Comparison of ENCODE assay signal across 10 cellular contexts in the genomic region with DNA sequence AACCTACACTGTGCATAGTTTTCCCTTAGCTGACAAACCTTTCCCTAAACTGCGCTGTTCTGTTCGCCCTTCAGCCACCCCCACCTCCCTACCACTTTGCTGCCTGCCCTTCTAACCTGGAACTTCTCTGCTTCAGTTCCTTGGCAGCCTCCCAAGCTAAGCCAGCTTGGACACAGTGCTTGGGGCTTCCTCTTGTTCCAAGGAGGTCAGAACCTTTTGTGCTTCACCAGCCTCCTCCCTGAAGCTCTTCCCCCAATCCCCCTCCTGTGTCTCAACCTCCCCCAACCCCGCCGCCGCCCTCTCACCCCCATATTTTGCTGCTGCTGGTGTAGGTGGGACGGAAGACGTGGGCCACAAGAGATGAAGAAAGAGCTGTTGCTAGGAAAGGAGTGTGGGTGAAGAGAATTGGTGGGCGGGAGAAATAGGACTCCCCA. TPM values are rescaled to one million over a fixed set of nuclear protein-coding genes. Genes with fewer than 3 reads are reported as not detected.
A peak's percentile ranks its signal among the peaks of the same experiment; 100 is the strongest.
DNase-seq lines count a peak whose midpoint lies in the region; ATAC-seq, FAIRE-seq and TF ChIP-seq lines count a peak whose summit lies in the region.
"Had no signal": no experiment of that assay in that cellular context is flagged by ENCODE, and none has a peak within 500 bp of the region (broad histone marks: within the 10 kb centered on the region; RNA-seq: fewer than 3 reads in every experiment).

No MANE protein-coding gene starts in this region.

- no peak for TF ChIP-seq POLR2A in breast epithelium (IDR thresholded peaks at IDR 0.05)

- H3K4me2 ChIP-seq in PC-9, result no peak overlapping the region

- CTCF ChIA-PET in GM10248 (lab: Yijun Ruan, JAX) (interaction anchor here (1.2 kb wide), 1 partner anchor 12 kb away, joined by 4 read pairs; no protein-coding TSS in a partner anchor), PC-9 (lab: Charles Lee) (interaction anchor here (0.6 kb wide), 1 partner anchor 161 kb away, joined by 5 read pairs; no protein-coding TSS in a partner anchor)

- no peaks in the 10 kb centered on the region for H3K9me2 ChIP-seq in PC-9 (ENCODE audit: insufficient read depth)

- H3K36me3 ChIP-seq in pancreas, result no peaks in the 10 kb centered on the region
- H3K36me3 ChIP-seq in breast epithelium, result no peaks in the 10 kb centered on the region
- no peaks in the 10 kb centered on the region for H3K36me3 ChIP-seq in PC-9 (ENCODE audit: low read depth)

- in situ Hi-C loops in G401 (cut with HindIII; ENCODE audit: low sequenced_read_pairs), result no loop called here

- peak overlapping the region; percentile 53 to 74 (median 61) for H3K27ac ChIP-seq in pancreas
- H3K27ac ChIP-seq in breast epithelium, result no peak overlapping the region
- no peak overlapping the region for H3K27ac ChIP-seq in PC-9

- H3K9me3 ChIP-seq in pancreas (no peaks in the 10 kb centered on the region), breast epithelium (no peaks in the 10 kb centered on the region), PC-9 (ENCODE audit: insufficient read depth, low read depth) (no peaks in the 10 kb centered on the region)

- POLR2A ChIA-PET in GM10248 (lab: Yijun Ruan, JAX) (no interaction called here), PC-9 (lab: Charles Lee; ENCODE audit: unreplicated experiment) (no interaction called here)

- H2AFZ ChIP-seq in PC-9, result no peak overlapping the region

- H3K4me3 ChIP-seq in pancreas, result no peak overlapping the region
- no peak overlapping the region for H3K4me3 ChIP-seq in breast epithelium
- no peak overlapping the region for H3K4me3 ChIP-seq in PC-9

- H3K4me1 ChIP-seq in pancreas (peaks cover 0 to 4% (median 3%) of the 10 kb centered on the region in 3 donors), breast epithelium (no peaks in the 10 kb centered on the region), PC-9 (replicated peaks; ENCODE audit: insufficient read depth) (no peaks in the 10 kb centered on the region)

- H4K20me1 ChIP-seq in PC-9 (ENCODE audit: insufficient read depth), result no peaks in the 10 kb centered on the region

- peak overlapping the region; percentile 76 for H3K27ac Mint-ChIP-seq in activated T-cell treated with anti-CD3 and anti-CD28 coated beads, Interleukin-2, amount 50 U/mL, for 24 hours

- BruUV-seq in PC-9 (replicated peaks; lab: Mats Ljungman, UMichigan), result no TSS peak

- H3K27me3 ChIP-seq in pancreas, result no peaks in the 10 kb centered on the region
- no peaks in the 10 kb centered on the region for H3K27me3 ChIP-seq in breast epithelium
- 0 out of 2 replicates have a peak, but pooled peaks cover 3% of the 10 kb centered on the region for H3K27me3 ChIP-seq in PC-9 (ENCODE audit: insufficient read depth, low read depth)

- DNase-seq in G401 (ENCODE audit: low spot score) (peak; percentile 50), head of caudate nucleus (peak in 40 of 42 donors; percentile 27 to 90 (median 68)), pancreas (peak in 2 of 6 donors; percentile 44 to 46), GM10248 (ENCODE audit: extremely low spot score) (no peak), breast epithelium (ENCODE audit: low spot score in 2 of 2) (no peak), PC-9 (no peak)
- DNase-seq in activated T-cell treated with anti-CD3 and anti-CD28 coated beads, Interleukin-2, amount 50 U/mL, for 24 hours, result no peak
- DNase-seq: activated effector memory CD4-positive, alpha-beta T cell treated with anti-CD3 and anti-CD28 coated beads, Interleukin-2, amount 50 U/mL, for 16 hours; NCI-H146 had no signal

- intact Hi-C loops in head of caudate nucleus (cut with DNase I), result loop anchor here (10.0 kb wide), 1 partner anchor 182 kb away; a partner anchor contains a TSS
- intact Hi-C loops in pancreas (cut with DNase I), result no loop called here
- intact Hi-C loops in breast epithelium (cut with DNase I; ENCODE audit: low total_unique reads), result no loop called here
- intact Hi-C loops in PC-9 (cut with micrococcal nuclease; ENCODE audit: unreplicated experiment), result no loop called here

- no peak for FAIRE-seq in pancreas (lab: Jason Lieb, UNC)

- 57 to 72% methylated on average over 8 of the region's 8 CpGs for WGBS in pancreas, 2 donors

- H3K36me3 Mint-ChIP-seq in activated T-cell treated with anti-CD3 and anti-CD28 coated beads, Interleukin-2, amount 50 U/mL, for 24 hours (ENCODE audit: low read depth), result no peaks in the 10 kb centered on the region

- no peaks in the 10 kb centered on the region for H3K79me2 ChIP-seq in PC-9 (ENCODE audit: low read depth)

- peaks cover 24% of the 10 kb centered on the region for H3K4me1 Mint-ChIP-seq in activated T-cell treated with anti-CD3 and anti-CD28 coated beads, Interleukin-2, amount 50 U/mL, for 24 hours (ENCODE audit: low read depth)

- no peaks in the 10 kb centered on the region for H3K27me3 Mint-ChIP-seq in activated T-cell treated with anti-CD3 and anti-CD28 coated beads, Interleukin-2, amount 50 U/mL, for 24 hours

- ATAC-seq in pancreas (peak in 3 of 4 donors; percentile 17 to 30 (median 18)), HG03196 (IDR thresholded peaks at IDR 0.05; ENCODE audit: unreplicated experiment) (no peak)

- H3K4me3 Mint-ChIP-seq in activated T-cell treated with anti-CD3 and anti-CD28 coated beads, Interleukin-2, amount 50 U/mL, for 24 hours, result peak overlapping the region; percentile 51

- no peaks in the 10 kb centered on the region for H3K9me3 Mint-ChIP-seq in activated T-cell treated with anti-CD3 and anti-CD28 coated beads, Interleukin-2, amount 50 U/mL, for 24 hours

- TF ChIP-seq CTCF in pancreas (IDR thresholded peaks at IDR 0.05) (no peak), GM10248 (IDR thresholded peaks at IDR 0.05; ENCODE audit: control extremely low read depth, extremely low read depth, low read depth, missing control alignments) (no peak), breast epithelium (IDR thresholded peaks at IDR 0.05) (no peak), PC-9 (conservative IDR thresholded peaks at IDR 0.05) (no peak)

- H3F3A ChIP-seq in PC-9 (ENCODE audit: insufficient read depth, low read depth), result no peaks in the 10 kb centered on the region

RNA-seq across cellular contexts. Expression of a gene that starts 8.1 kb away (rescaled TPM):
- total RNA-seq in G401 (2014; rRNA removed; shearing (Covaris generic)), result 19.4 and 19.8 TPM in 2 replicates
- total RNA-seq in pancreas (10 to 100 TPM in 3 of 6 donors, 1 to 10 TPM in 3; 7.4 to 17.5 (median 10.2) TPM), breast epithelium (10 to 100 TPM; 19.0 to 23.9 (median 19.7) TPM), PC-9 (2021) (9.0 and 14.9 TPM in 2 replicates)
- 1 to 10 TPM; 5.3 to 8.5 TPM for polyA plus RNA-seq in pancreas

Comparison
In these comparisons a context has a peak if more than half of its experiments do, and no peak if none do; other contexts are left out.
1. DNase-seq: peak in G401 (single experiment) and head of caudate nucleus (40 of 42); none in activated T-cell treated with anti-CD3 and anti-CD28 coated beads, Interleukin-2, amount 50 U/mL, for 24 hours (single experiment), GM10248 (single experiment), breast epithelium (0 of 2) and PC-9 (0 of 2).
2. H3K27ac ChIP-seq: peak in pancreas (4 of 4); none in breast epithelium (0 of 2) and PC-9 (single experiment).